In the genomic region with DNA sequence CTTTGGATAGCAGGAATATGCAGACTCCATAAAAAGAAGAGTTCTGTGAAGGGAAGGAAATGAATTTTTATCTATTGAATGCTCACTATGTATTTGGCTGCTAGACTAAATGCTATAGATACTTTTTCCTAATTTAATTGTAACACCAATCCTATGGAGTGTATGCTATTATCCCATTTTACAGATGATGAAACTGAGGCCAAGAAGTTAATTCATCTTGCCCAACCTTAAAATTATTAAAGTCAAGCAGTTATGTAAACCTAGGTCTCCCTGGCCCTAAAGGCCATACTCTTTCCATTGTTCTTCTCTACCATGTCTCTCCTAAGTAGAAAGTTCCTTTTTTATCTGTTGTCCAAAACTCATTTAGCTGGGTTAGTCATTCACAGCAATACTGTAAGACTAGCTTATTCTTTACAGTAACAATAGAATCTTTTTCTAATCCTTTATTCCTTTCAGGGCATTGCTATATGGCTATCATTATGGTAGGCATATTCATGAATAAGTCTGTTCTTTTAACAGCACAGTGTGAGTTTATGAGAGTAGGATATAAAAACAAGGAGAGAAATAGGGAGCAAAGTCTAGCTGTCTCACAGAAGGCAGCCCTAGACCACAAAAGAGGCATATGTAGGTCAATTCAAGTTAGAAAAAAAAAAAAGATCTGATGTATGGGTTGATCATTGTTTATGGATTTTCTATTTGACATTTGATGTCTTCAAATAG, we compare ENCODE assay signal across 28 cellular contexts. TPM values are rescaled to one million over a fixed set of nuclear protein-coding genes. Genes with fewer than 3 reads are reported as not detected.
DNase-seq lines count a peak whose midpoint lies in the region; ATAC-seq, FAIRE-seq and TF ChIP-seq lines count a peak whose summit lies in the region.
"Had no signal": no experiment of that assay in that cellular context is flagged by ENCODE, and none has a peak within 500 bp of the region (broad histone marks: within the 10 kb centered on the region; RNA-seq: fewer than 3 reads in every experiment).

No MANE protein-coding gene starts in this region.

- H3K27ac Mint-ChIP-seq in activated naive CD4-positive, alpha-beta T cell treated with anti-CD3 and anti-CD28 coated beads, Interleukin-2, amount 50 U/mL, for 24 hours = peak overlapping the region; percentile 30
- H3K27ac Mint-ChIP-seq: progenitor cell of endocrine pancreas had no signal

- peaks cover 3 to 27% of the 10 kb centered on the region in 2 experiments for H3K4me1 ChIP-seq in SK-N-SH (ENCODE audit: control insufficient read depth in 1 of 2, insufficient read depth in 2 of 2, low read depth in 1 of 2, low read length in 1 of 2)
- peaks cover 0 to 23% (median 10%) of the 10 kb centered on the region in 3 donors for H3K4me1 ChIP-seq in pancreas
- peaks cover 11% of the 10 kb centered on the region for H3K4me1 ChIP-seq in psoas muscle

- TF ChIP-seq CTCF in SK-N-SH (IDR thresholded peaks at IDR 0.05) = no peak
- TF ChIP-seq CTCF in pancreas (IDR thresholded peaks at IDR 0.05) = no peak
- TF ChIP-seq CTCF in psoas muscle (IDR thresholded peaks at IDR 0.05) = no peak

- POLR2A ChIA-PET in SK-N-SH (lab: Yijun Ruan, JAX) = no interaction called here

- H3K9ac ChIP-seq in SK-N-SH = peak overlapping the region; percentile 3; the same call in 1 of the 2 replicates

- H3K4me3 ChIP-seq in SK-N-SH (ENCODE audit: low read depth in 2 of 2, low read length in 1 of 2) (no peak overlapping the region), pancreas (no peak overlapping the region), psoas muscle (no peak overlapping the region)
- H3K4me3 ChIP-seq: lower lobe of right lung, sigmoid colon had no signal

- CTCF ChIA-PET in SK-N-SH (lab: Yijun Ruan, JAX) = interaction anchor here (0.8 to 1.6 kb wide), 2 partner anchors 10 to 50 kb away, joined by 3 read pairs; no protein-coding TSS in a partner anchor

- peaks cover 97% of the 10 kb centered on the region for H3K79me2 ChIP-seq in SK-N-SH (ENCODE audit: insufficient read depth)

- TF ChIP-seq EP300 in SK-N-SH (IDR thresholded peaks at IDR 0.05; ENCODE audit: borderline replicate concordance in 1 of 2, low read depth in 1 of 2, low read length in 1 of 2) = no peak

- no peaks in the 10 kb centered on the region for H3K27me3 Mint-ChIP-seq in activated naive CD4-positive, alpha-beta T cell treated with anti-CD3 and anti-CD28 coated beads, Interleukin-2, amount 50 U/mL, for 24 hours
- H3K27me3 Mint-ChIP-seq: progenitor cell of endocrine pancreas had no signal

- peak; percentile 70 for FAIRE-seq in colon (lab: Jason Lieb, UNC)
- FAIRE-seq in pancreas (lab: Jason Lieb, UNC) = peak; percentile 83
- FAIRE-seq: H1 had no signal

- H3K27me3 ChIP-seq in SK-N-SH (ENCODE audit: insufficient read depth) (no peaks in the 10 kb centered on the region), pancreas (no peaks in the 10 kb centered on the region), psoas muscle (ENCODE audit: insufficient read depth in 3 of 3, low read length in 2 of 3) (no peaks in the 10 kb centered on the region)
- H3K27me3 ChIP-seq: brain microvascular endothelial cell, sigmoid colon had no signal

- no peak for ATAC-seq in pancreas
- no peak for ATAC-seq in GM21717 (IDR thresholded peaks at IDR 0.05; ENCODE audit: unreplicated experiment)
- ATAC-seq in psoas muscle = no peak
- ATAC-seq: lower lobe of right lung, Panc1 had no signal

- no peak for DNase-seq in activated naive CD4-positive, alpha-beta T cell (lab: John Stamatoyannopoulos, UW)
- DNase-seq in SK-N-SH (no peak), pancreas (no peak), psoas muscle (no peak), NCI-H187 (lab: John Stamatoyannopoulos, UW) (no peak)
- DNase-seq: 8988T; activated CD4-positive, CD25-positive, alpha-beta regulatory T cell; activated CD8-positive, alpha-beta memory T cell treated with anti-CD3 and anti-CD28 coated beads, Interleukin-2, amount 50 U/mL, for 4 hours; brain microvascular endothelial cell; DMS 273 treated with DMSO at 0.1 percent for 48 hours; effector CD8-positive, alpha-beta T cell; glutamatergic neuron; lower lobe of right lung; NCI-H1694; NCI-H2171; NCI-H510A treated with DMSO at 0.1 percent for 48 hours; SHP77; sigmoid colon; stimulated activated CD4-positive, alpha-beta T cell treated with anti-CD3 and anti-CD28 coated beads, Interleukin-4, amount 100 ng/mL, for 4 hours; stimulated activated naive CD4-positive, alpha-beta T cell had no signal

- peaks cover 19% of the 10 kb centered on the region for H3K36me3 Mint-ChIP-seq in activated naive CD4-positive, alpha-beta T cell treated with anti-CD3 and anti-CD28 coated beads, Interleukin-2, amount 50 U/mL, for 24 hours

- H3K27ac ChIP-seq in SK-N-SH (ENCODE audit: low read depth in 2 of 2, low read length in 1 of 2) (peak overlapping the region; percentile 62 to 86), pancreas (no peak overlapping the region), psoas muscle (no peak overlapping the region)

- H3K36me3 ChIP-seq in SK-N-SH (replicated peaks in 1 of 2; ENCODE audit: control insufficient read depth in 1 of 2, insufficient read depth in 2 of 2, low read length in 1 of 2) = peaks cover 0 to 2% of the 10 kb centered on the region in 2 experiments
- no peaks in the 10 kb centered on the region for H3K36me3 ChIP-seq in pancreas
- H3K36me3 ChIP-seq in psoas muscle (ENCODE audit: insufficient read depth in 1 of 2, low read depth in 1 of 2) = no peaks in the 10 kb centered on the region
- H3K36me3 ChIP-seq: brain microvascular endothelial cell, lower lobe of right lung, sigmoid colon, thoracic aorta had no signal

- intact Hi-C loops in pancreas (cut with DNase I) (no loop called here), psoas muscle (cut with DNase I) (no loop called here)

- H3K9me2 ChIP-seq in SK-N-SH = no peaks in the 10 kb centered on the region

- TF ChIP-seq RAD21 in SK-N-SH (IDR thresholded peaks at IDR 0.05; ENCODE audit: low read length) = no peak

- no peaks in the 10 kb centered on the region for H4K20me1 ChIP-seq in SK-N-SH (ENCODE audit: insufficient read depth)

- peaks cover 91% of the 10 kb centered on the region for H3K4me1 Mint-ChIP-seq in activated naive CD4-positive, alpha-beta T cell treated with anti-CD3 and anti-CD28 coated beads, Interleukin-2, amount 50 U/mL, for 24 hours

- H3K4me3 Mint-ChIP-seq in activated naive CD4-positive, alpha-beta T cell treated with anti-CD3 and anti-CD28 coated beads, Interleukin-2, amount 50 U/mL, for 24 hours = peak overlapping the region; percentile 28

- peak overlapping the region; percentile 43; the same call in 1 of the 2 replicates for H3K4me2 ChIP-seq in SK-N-SH

- H3K9me3 ChIP-seq in SK-N-SH (no peaks in the 10 kb centered on the region), pancreas (no peaks in the 10 kb centered on the region), psoas muscle (no peaks in the 10 kb centered on the region)
- H3K9me3 ChIP-seq: lower lobe of right lung, sigmoid colon, thoracic aorta had no signal

- peaks cover 30% of the 10 kb centered on the region for H3F3A ChIP-seq in SK-N-SH (replicated peaks; ENCODE audit: insufficient read depth)

- peaks cover 10% of the 10 kb centered on the region for H3K9me3 Mint-ChIP-seq in activated naive CD4-positive, alpha-beta T cell treated with anti-CD3 and anti-CD28 coated beads, Interleukin-2, amount 50 U/mL, for 24 hours
- H3K9me3 Mint-ChIP-seq: activated T-helper 2 cell treated with anti-CD3 and anti-CD28 coated beads, Interferon-gamma antibody, Interleukin-2, Interleukin-4, amounts not matched to agents 10 μg/mL and 5 μg/mL and 100 μg/mL, durations not matched to agents 14 hours and 24 hours and 36 hours had no signal

- no peak overlapping the region for H2AFZ ChIP-seq in SK-N-SH (ENCODE audit: low read depth)

TF ChIP-seq in SK-N-SH, 30 proteins besides CTCF, POLR2A, EP300 and RAD21 (continues in another document):
- TF ChIP-seq, protein P1, sequence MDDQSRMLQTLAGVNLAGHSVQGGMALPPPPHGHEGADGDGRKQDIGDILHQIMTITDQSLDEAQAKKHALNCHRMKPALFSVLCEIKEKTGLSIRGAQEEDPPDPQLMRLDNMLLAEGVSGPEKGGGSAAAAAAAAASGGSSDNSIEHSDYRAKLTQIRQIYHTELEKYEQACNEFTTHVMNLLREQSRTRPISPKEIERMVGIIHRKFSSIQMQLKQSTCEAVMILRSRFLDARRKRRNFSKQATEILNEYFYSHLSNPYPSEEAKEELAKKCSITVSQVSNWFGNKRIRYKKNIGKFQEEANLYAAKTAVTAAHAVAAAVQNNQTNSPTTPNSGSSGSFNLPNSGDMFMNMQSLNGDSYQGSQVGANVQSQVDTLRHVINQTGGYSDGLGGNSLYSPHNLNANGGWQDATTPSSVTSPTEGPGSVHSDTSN (IDR thresholded peaks at IDR 0.05) = no peak
- TF ChIP-seq FOXJ3 (CRISPR knock-in tag; IDR thresholded peaks at IDR 0.05) (no peak), TEAD4 (IDR thresholded peaks at IDR 0.05; ENCODE audit: borderline replicate concordance, insufficient read depth) (no peak), RFX5 (IDR thresholded peaks at IDR 0.05; ENCODE audit: low read length) (no peak), EZH2phosphoT487 (IDR thresholded peaks at IDR 0.05; ENCODE audit: borderline replicate concordance, low read depth) (no peak), FOXM1 (IDR thresholded peaks at IDR 0.05; ENCODE audit: low read depth) (no peak), POLR2AphosphoS5 (IDR thresholded peaks at IDR 0.05; ENCODE audit: low read depth, low read length) (no peak), MXI1 (IDR thresholded peaks at IDR 0.05; ENCODE audit: low read depth, low read length) (no peak)
- TF ChIP-seq, protein P2, sequence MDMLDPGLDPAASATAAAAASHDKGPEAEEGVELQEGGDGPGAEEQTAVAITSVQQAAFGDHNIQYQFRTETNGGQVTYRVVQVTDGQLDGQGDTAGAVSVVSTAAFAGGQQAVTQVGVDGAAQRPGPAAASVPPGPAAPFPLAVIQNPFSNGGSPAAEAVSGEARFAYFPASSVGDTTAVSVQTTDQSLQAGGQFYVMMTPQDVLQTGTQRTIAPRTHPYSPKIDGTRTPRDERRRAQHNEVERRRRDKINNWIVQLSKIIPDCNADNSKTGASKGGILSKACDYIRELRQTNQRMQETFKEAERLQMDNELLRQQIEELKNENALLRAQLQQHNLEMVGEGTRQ (IDR thresholded peaks at IDR 0.05; ENCODE audit: borderline replicate concordance, low read depth, low read length) = no peak
- TF ChIP-seq, protein P3, sequence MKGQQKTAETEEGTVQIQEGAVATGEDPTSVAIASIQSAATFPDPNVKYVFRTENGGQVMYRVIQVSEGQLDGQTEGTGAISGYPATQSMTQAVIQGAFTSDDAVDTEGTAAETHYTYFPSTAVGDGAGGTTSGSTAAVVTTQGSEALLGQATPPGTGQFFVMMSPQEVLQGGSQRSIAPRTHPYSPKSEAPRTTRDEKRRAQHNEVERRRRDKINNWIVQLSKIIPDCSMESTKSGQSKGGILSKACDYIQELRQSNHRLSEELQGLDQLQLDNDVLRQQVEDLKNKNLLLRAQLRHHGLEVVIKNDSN (IDR thresholded peaks at IDR 0.05; ENCODE audit: borderline replicate concordance, low read depth) = no peak

RNA-seq across cellular contexts. Expression of a gene that starts 50.5 kb away (rescaled TPM):
- polyA plus RNA-seq in SK-N-SH (2012; rRNA removed) (20.1 and 24.5 TPM in 2 replicates), pancreas (1 to 10 TPM; 2.4 to 3.2 TPM), psoas muscle (under 1 TPM; 0.39 to 0.97 (median 0.69) TPM)
- polyA plus RNA-seq in SK-N-SH (2012; cell fraction: cytosol; rRNA removed) = 16.5 and 20.7 TPM in 2 replicates
- 8.9 and 22.7 TPM in 2 replicates for polyA plus RNA-seq in SK-N-SH (2012; cell fraction: nucleus; rRNA removed)
- total RNA-seq in pancreas (10 to 100 TPM in 1 of 6 donors, 1 to 10 TPM in 5; 3.1 to 11.8 (median 4.9) TPM), psoas muscle (1 to 10 TPM; 1.5 to 3.7 (median 2.1) TPM)

Comparison
In these comparisons a context has a peak if more than half of its experiments do, and no peak if none do; other contexts are left out.
1. H3K27ac ChIP-seq: peak in SK-N-SH (2 of 2); none in pancreas (0 of 4) and psoas muscle (single experiment).